In the genomic region with DNA sequence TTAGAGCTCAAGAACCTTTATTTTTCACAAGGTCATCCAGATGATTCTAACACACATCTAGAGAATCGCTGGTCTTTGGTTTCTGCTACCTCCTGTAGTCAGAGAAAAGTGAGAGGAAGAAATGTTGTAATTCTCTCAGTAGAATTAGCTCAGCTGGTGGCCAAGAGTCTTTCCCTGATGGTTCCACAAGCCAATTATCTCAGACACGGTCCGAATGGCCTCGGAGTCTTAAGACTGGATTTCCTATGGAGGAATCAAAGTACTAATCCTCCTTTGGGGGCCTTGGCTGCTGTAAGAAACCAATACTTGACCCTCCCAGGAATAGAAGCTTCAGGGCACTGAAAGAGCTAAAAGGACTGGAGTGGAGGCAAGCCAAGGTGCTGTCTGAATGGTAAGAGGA, we compare ENCODE assay signal across 18 cellular contexts. TPM values are rescaled to one million over a fixed set of nuclear protein-coding genes. Genes with fewer than 3 reads are reported as not detected.
DNase-seq lines count a peak whose midpoint lies in the region; TF ChIP-seq lines count a peak whose summit lies in the region.
"Had no signal": no experiment of that assay in that cellular context is flagged by ENCODE, and none has a peak within 500 bp of the region (broad histone marks: within the 10 kb centered on the region; RNA-seq: fewer than 3 reads in every experiment).

No MANE protein-coding gene starts in this region.

- H3K4me3 Mint-ChIP-seq in neural progenitor cell (no peak overlapping the region), HFFc6 (no peak overlapping the region)
- H3K4me3 Mint-ChIP-seq: CD4-positive, alpha-beta memory T cell; H9 had no signal

- H3K36me3 Mint-ChIP-seq in neural progenitor cell = peaks cover 19% of the 10 kb centered on the region
- peaks cover 21% of the 10 kb centered on the region for H3K36me3 Mint-ChIP-seq in HFFc6 (ENCODE audit: low read depth)

- H3K79me2 ChIP-seq in Karpas-422 (ENCODE audit: low read length) = no peaks in the 10 kb centered on the region
- no peaks in the 10 kb centered on the region for H3K79me2 ChIP-seq in neural progenitor cell (ENCODE audit: low read depth)
- no peaks in the 10 kb centered on the region for H3K79me2 ChIP-seq in smooth muscle cell (ENCODE audit: low read depth)

- H3K27me3 Mint-ChIP-seq in neural progenitor cell (ENCODE audit: insufficient read depth, low read depth) = no peaks in the 10 kb centered on the region
- peaks cover 1% of the 10 kb centered on the region; the same call in 1 of the 2 replicates for H3K27me3 Mint-ChIP-seq in HFFc6 (ENCODE audit: insufficient read depth)
- H3K27me3 Mint-ChIP-seq: CD4-positive, alpha-beta memory T cell had no signal

- no peaks in the 10 kb centered on the region for H3K9me3 ChIP-seq in Karpas-422 (ENCODE audit: low read length)
- H3K9me3 ChIP-seq in WERI-Rb-1 (ENCODE audit: severe bottlenecking) = no peaks in the 10 kb centered on the region
- no peaks in the 10 kb centered on the region for H3K9me3 ChIP-seq in neural progenitor cell (ENCODE audit: low read depth)
- H3K9me3 ChIP-seq in smooth muscle cell (replicated peaks; ENCODE audit: low read depth) = no peaks in the 10 kb centered on the region

- H3K4me2 ChIP-seq in Karpas-422 (ENCODE audit: low read depth, low read length, poor library complexity, severe bottlenecking) (no peak overlapping the region), neural progenitor cell (no peak overlapping the region), smooth muscle cell (no peak overlapping the region)

- H3K4me1 ChIP-seq in Karpas-422 (ENCODE audit: low read length) (no peaks in the 10 kb centered on the region), neural progenitor cell (peaks cover 7% of the 10 kb centered on the region), smooth muscle cell (ENCODE audit: low read depth) (no peaks in the 10 kb centered on the region)

- whole genome bisulfite sequencing in smooth muscle cell (ENCODE audit: low lambda C conversion rate) = 91% methylated on average over 4 of the region's 4 CpGs

- H3K9me3 Mint-ChIP-seq in neural progenitor cell = no peaks in the 10 kb centered on the region
- no peaks in the 10 kb centered on the region for H3K9me3 Mint-ChIP-seq in HFFc6
- H3K9me3 Mint-ChIP-seq: CD4-positive, alpha-beta memory T cell; H9 had no signal

- no peak overlapping the region for H3K4me3 ChIP-seq in Karpas-422 (ENCODE audit: low read length)
- no peak overlapping the region for H3K4me3 ChIP-seq in WERI-Rb-1 (ENCODE audit: low read depth, low read length)
- no peak overlapping the region for H3K4me3 ChIP-seq in neural progenitor cell
- H3K4me3 ChIP-seq in H7 (ENCODE audit: insufficient read depth, low read depth, low read length) = no peak overlapping the region
- no peak overlapping the region for H3K4me3 ChIP-seq in smooth muscle cell
- H3K4me3 ChIP-seq: GM23248 had no signal

- peak; percentile 9 for DNase-seq in Karpas-422
- peak; percentile 52 for DNase-seq in NCI-H2227 treated with DMSO at 0.1 percent for 48 hours (lab: John Stamatoyannopoulos, UW)
- peak; percentile 64 for DNase-seq in WERI-Rb-1
- peak; percentile 64 for DNase-seq in neural progenitor cell (ENCODE audit: low spot score)
- no peak for DNase-seq in H7
- DNase-seq in HFFc6 = no peak
- DNase-seq in NCI-H2171 (lab: John Stamatoyannopoulos, UW) = no peak
- no peak for DNase-seq in smooth muscle cell (lab: John Stamatoyannopoulos, UW; ENCODE audit: unreplicated experiment)
- DNase-seq: C1 segment of cervical spinal cord; Calu3; CD4-positive, alpha-beta memory T cell; COR-L47; DMS153; DND-41; GM23248; H9 had no signal

- peaks cover 15% of the 10 kb centered on the region for H3K4me1 Mint-ChIP-seq in neural progenitor cell
- no peaks in the 10 kb centered on the region for H3K4me1 Mint-ChIP-seq in HFFc6 (ENCODE audit: low read depth)
- H3K4me1 Mint-ChIP-seq: H9 had no signal

- H3K27me3 ChIP-seq in Karpas-422 (ENCODE audit: low read length) = no peaks in the 10 kb centered on the region
- no peaks in the 10 kb centered on the region for H3K27me3 ChIP-seq in WERI-Rb-1 (ENCODE audit: insufficient read depth, low read depth, severe bottlenecking)
- no peaks in the 10 kb centered on the region for H3K27me3 ChIP-seq in neural progenitor cell
- H3K27me3 ChIP-seq in H7 (ENCODE audit: control insufficient read depth, insufficient read depth, low read length) = no peaks in the 10 kb centered on the region
- no peaks in the 10 kb centered on the region for H3K27me3 ChIP-seq in smooth muscle cell (ENCODE audit: low read depth)

- no peaks in the 10 kb centered on the region for H3K9me2 ChIP-seq in Karpas-422 (replicated peaks; ENCODE audit: insufficient read depth, low read length)

- H3K9ac ChIP-seq in Karpas-422 (ENCODE audit: low read length) (no peak overlapping the region), neural progenitor cell (no peak overlapping the region), smooth muscle cell (ENCODE audit: low read depth) (no peak overlapping the region)
- H3K9ac ChIP-seq: GM23248 had no signal

- H4K20me1 ChIP-seq in Karpas-422 (ENCODE audit: insufficient read depth, low read depth, low read length) (no peaks in the 10 kb centered on the region), neural progenitor cell (ENCODE audit: low read depth) (peaks cover 9% of the 10 kb centered on the region), smooth muscle cell (ENCODE audit: low read depth) (no peaks in the 10 kb centered on the region)

- TF ChIP-seq CTCF in WERI-Rb-1 (IDR thresholded peaks at IDR 0.05; ENCODE audit: low read depth, low read length) = no peak
- TF ChIP-seq CTCF in neural progenitor cell (IDR thresholded peaks at IDR 0.05) = no peak
- TF ChIP-seq CTCF in HFFc6 (IDR thresholded peaks at IDR 0.05) = no peak
- TF ChIP-seq CTCF in smooth muscle cell (IDR thresholded peaks at IDR 0.05; ENCODE audit: borderline replicate concordance, insufficient read depth, poor library complexity, severe bottlenecking) = no peak

- H3K36me3 ChIP-seq in Karpas-422 (ENCODE audit: insufficient read depth, low read length) (no peaks in the 10 kb centered on the region; the same call in 1 of the 2 replicates), WERI-Rb-1 (peaks cover 28% of the 10 kb centered on the region), neural progenitor cell (no peaks in the 10 kb centered on the region), H7 (replicated peaks; ENCODE audit: control insufficient read depth, insufficient read depth, low read length) (peaks cover 3% of the 10 kb centered on the region), smooth muscle cell (ENCODE audit: low read depth) (no peaks in the 10 kb centered on the region)

- no peak overlapping the region for H2AFZ ChIP-seq in Karpas-422 (ENCODE audit: low read length)
- no peak overlapping the region for H2AFZ ChIP-seq in neural progenitor cell (replicated peaks)
- H2AFZ ChIP-seq in smooth muscle cell (ENCODE audit: low read depth) = no peak overlapping the region
- H2AFZ ChIP-seq: GM23248 had no signal

- H3K27ac Mint-ChIP-seq in neural progenitor cell (no peak overlapping the region), HFFc6 (no peak overlapping the region)
- H3K27ac Mint-ChIP-seq: CD4-positive, alpha-beta memory T cell; H9 had no signal

- H3F3A ChIP-seq in neural progenitor cell (ENCODE audit: low read depth) = peaks cover 14% of the 10 kb centered on the region
- no peaks in the 10 kb centered on the region for H3F3A ChIP-seq in smooth muscle cell (ENCODE audit: low read depth)

- H3K27ac ChIP-seq in Karpas-422 (ENCODE audit: low read length) (no peak overlapping the region), WERI-Rb-1 (no peak overlapping the region), neural progenitor cell (no peak overlapping the region), smooth muscle cell (ENCODE audit: low read depth) (no peak overlapping the region)
- H3K27ac ChIP-seq: GM23248 had no signal

RNA-seq across cellular contexts. Expression of gene TMEM81, which starts 1.8 kb away (rescaled TPM):
- 1.7 and 2.2 TPM in 2 replicates for total RNA-seq in Karpas-422 (2014; rRNA removed; shearing (Covaris generic); ENCODE audit: low replicate concordance)
- total RNA-seq in neural progenitor cell (ENCODE audit: low replicate concordance) (2.1 and 3.3 TPM in 2 replicates), smooth muscle cell (0.54 and 1.9 TPM in 2 replicates)
- total RNA-seq in H7 (2014; rRNA removed; shearing (Covaris generic)) = 1.9 and 2.6 TPM in 2 replicates
- 1 to 10 TPM; 1.4 to 2.3 (median 1.7) TPM for total RNA-seq in HFFc6 (2021; fragmentation: NEBNext Ultra II Directional; extraction: Animal tissue kit (Norgen Biotek cat#: 25700))
- polyA plus RNA-seq in smooth muscle cell = 0.92 and 1.8 TPM in 2 replicates

RNA-seq across cellular contexts. Expression of gene RBBP5, which starts 39.3 kb away (rescaled TPM):
- total RNA-seq in Karpas-422 (2014; rRNA removed; shearing (Covaris generic); ENCODE audit: low replicate concordance) = 15.2 and 15.8 TPM in 2 replicates
- total RNA-seq in neural progenitor cell (ENCODE audit: low replicate concordance) (21.9 and 30.1 TPM in 2 replicates), smooth muscle cell (18.8 and 19.0 TPM in 2 replicates)
- 21.7 and 24.6 TPM in 2 replicates for total RNA-seq in H7 (2014; rRNA removed; shearing (Covaris generic))
- total RNA-seq in HFFc6 (2021; fragmentation: NEBNext Ultra II Directional; extraction: Animal tissue kit (Norgen Biotek cat#: 25700)) = 10 to 100 TPM; 13.6 to 16.2 (median 15.8) TPM
- 9.3 and 12.8 TPM in 2 replicates for polyA plus RNA-seq in smooth muscle cell

RNA-seq across cellular contexts. Expression of gene CNTN2, which starts 39.4 kb away (rescaled TPM):
- total RNA-seq in Karpas-422 (2014; rRNA removed; shearing (Covaris generic); ENCODE audit: low replicate concordance) = not detected in 2 replicates
- total RNA-seq in neural progenitor cell (ENCODE audit: low replicate concordance) (8.4 and 12.8 TPM in 2 replicates), smooth muscle cell (not detected in 2 replicates)
- total RNA-seq in H7 (2014; rRNA removed; shearing (Covaris generic)) = not detected in 2 replicates
- total RNA-seq in HFFc6 (2021; fragmentation: NEBNext Ultra II Directional; extraction: Animal tissue kit (Norgen Biotek cat#: 25700)) = not detected
- polyA plus RNA-seq in smooth muscle cell = 0.53 TPM in 1 of 2 replicates, not detected in the other
- total RNA-seq: A673; Calu3; CD4-positive, alpha-beta memory T cell; GM23248 had no signal
- polyA plus RNA-seq: BJ; CD4-positive, alpha-beta memory T cell; GM23248 had no signal

Comparison
In these comparisons a context has a peak if more than half of its experiments do, and no peak if none do; other contexts are left out.
1. DNase-seq: peak in Karpas-422 (single experiment), NCI-H2227 treated with DMSO at 0.1 percent for 48 hours (single experiment), WERI-Rb-1 (single experiment) and neural progenitor cell (single experiment); none in H7 (single experiment), HFFc6 (single experiment), NCI-H2171 (single experiment) and smooth muscle cell (single experiment).